16 cellular contexts compared by ENCODE assay signal in the genomic region with DNA sequence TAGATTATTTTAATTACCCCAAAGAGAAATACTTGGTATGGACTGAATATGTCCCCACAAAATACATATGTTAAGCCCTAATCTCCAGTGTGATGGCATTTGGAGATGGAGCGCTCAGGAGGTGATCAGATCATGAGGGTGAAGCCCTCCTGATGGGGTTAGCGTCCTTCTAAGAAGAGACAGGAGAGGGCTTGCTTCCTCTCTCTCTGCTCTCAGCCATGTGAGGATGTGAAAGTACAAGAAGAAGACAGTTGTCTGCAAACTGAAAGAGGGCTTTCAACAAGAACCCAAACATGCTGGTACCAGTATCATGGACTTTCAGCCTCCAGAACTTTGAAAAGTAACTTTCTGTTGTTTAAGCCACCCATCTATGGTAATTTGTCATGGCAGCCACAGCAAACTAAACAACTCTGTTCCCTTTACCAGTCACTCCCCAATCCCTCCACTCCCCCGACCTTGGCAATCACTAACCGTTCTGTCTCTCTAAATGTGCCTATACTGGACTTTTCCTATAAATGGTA. TPM values are rescaled to one million over a fixed set of nuclear protein-coding genes. Genes with fewer than 3 reads are reported as not detected.
DNase-seq lines count a peak whose midpoint lies in the region; ATAC-seq and TF ChIP-seq lines count a peak whose summit lies in the region.
"Had no signal": no experiment of that assay in that cellular context is flagged by ENCODE, and none has a peak within 500 bp of the region (broad histone marks: within the 10 kb centered on the region; RNA-seq: fewer than 3 reads in every experiment).

No MANE protein-coding gene starts in this region.

- CTCF ChIA-PET in PC-9 (lab: Charles Lee), result no interaction called here

- in situ Hi-C loops in HAP-1 (cut with MboI; ENCODE audit: low sequenced_read_pairs), result no loop called here

- intact Hi-C loops in PC-9 (cut with micrococcal nuclease; ENCODE audit: unreplicated experiment), result no loop called here

- BruUV-seq in PC-9 (replicated peaks; lab: Mats Ljungman, UMichigan), result no TSS peak

- ATAC-seq in GM18909 (IDR thresholded peaks at IDR 0.05; ENCODE audit: poor library complexity, unreplicated experiment), result peak; percentile 48
- ATAC-seq in GM21717 (IDR thresholded peaks at IDR 0.05; ENCODE audit: unreplicated experiment), result peak; percentile 36
- ATAC-seq in HG03521 (IDR thresholded peaks at IDR 0.05; ENCODE audit: unreplicated experiment), result peak; percentile 44
- ATAC-seq in stimulated activated memory B cell treated with anti-CD40 and anti-IgM and Interleukin-4, amounts not matched to agents 10 μg/mL and 1 μg/mL and 100 μg/mL, for 72 hours, result peak; percentile 62
- ATAC-seq in stimulated activated naive CD8-positive, alpha-beta T cell treated with anti-CD3 and anti-CD28 coated beads, Interleukin-15, Interleukin-2, amounts not matched to agents 100 U/mL and 50 U/mL, for 24 hours, result no peak

- H3K27ac Mint-ChIP-seq in stimulated activated memory B cell treated with anti-CD40 and anti-IgM and Interleukin-4, amounts not matched to agents 10 μg/mL and 1 μg/mL and 100 μg/mL, for 72 hours, result peak overlapping the region; percentile 68

- DNase-seq in PC-9 (no peak), HAP-1 (ENCODE audit: low spot score in 2 of 2) (no peak), DMS 273 (lab: John Stamatoyannopoulos, UW; ENCODE audit: unreplicated experiment) (no peak)
- DNase-seq in stimulated activated naive CD8-positive, alpha-beta T cell treated with anti-CD3 and anti-CD28 coated beads, Interleukin-15, Interleukin-2, amounts not matched to agents 100 U/mL and 50 U/mL, for 24 hours, result no peak
- DNase-seq: activated CD8-positive, alpha-beta memory T cell treated with anti-CD3 and anti-CD28 coated beads for 24 hours; activated effector memory CD4-positive, alpha-beta T cell treated with anti-CD3 and anti-CD28 coated beads, Interleukin-2, amount 50 U/mL, for 16 hours; dermis blood vessel endothelial cell; mesenchymal stem cell; NCI-H345 had no signal

- H3K27ac ChIP-seq in PC-9, result no peak overlapping the region
- H3K27ac ChIP-seq: C4-2B, KMS-11 had no signal

- POLR2A ChIA-PET in PC-9 (lab: Charles Lee; ENCODE audit: unreplicated experiment), result no interaction called here

- H3K27me3 ChIP-seq in PC-9 (ENCODE audit: insufficient read depth, low read depth), result no peaks in the 10 kb centered on the region
- no peaks in the 10 kb centered on the region for H3K27me3 ChIP-seq in HAP-1 (ENCODE audit: low read depth)

- H3K79me2 ChIP-seq in PC-9 (ENCODE audit: low read depth), result no peaks in the 10 kb centered on the region

- H3K9me3 Mint-ChIP-seq in stimulated activated memory B cell treated with anti-CD40 and anti-IgM and Interleukin-4, amounts not matched to agents 10 μg/mL and 1 μg/mL and 100 μg/mL, for 72 hours, result no peaks in the 10 kb centered on the region
- H3K9me3 Mint-ChIP-seq: neural crest cell had no signal

- no peak overlapping the region for H3K4me3 ChIP-seq in PC-9
- H3K4me3 ChIP-seq in HAP-1, result no peak overlapping the region

- H3K36me3 Mint-ChIP-seq in stimulated activated memory B cell treated with anti-CD40 and anti-IgM and Interleukin-4, amounts not matched to agents 10 μg/mL and 1 μg/mL and 100 μg/mL, for 72 hours, result no peaks in the 10 kb centered on the region

- H3K4me3 Mint-ChIP-seq in stimulated activated memory B cell treated with anti-CD40 and anti-IgM and Interleukin-4, amounts not matched to agents 10 μg/mL and 1 μg/mL and 100 μg/mL, for 72 hours, result no peak overlapping the region
- H3K4me3 Mint-ChIP-seq: neural crest cell had no signal

- H3K4me1 Mint-ChIP-seq in stimulated activated memory B cell treated with anti-CD40 and anti-IgM and Interleukin-4, amounts not matched to agents 10 μg/mL and 1 μg/mL and 100 μg/mL, for 72 hours, result peaks cover 27% of the 10 kb centered on the region
- H3K4me1 Mint-ChIP-seq: neural crest cell had no signal

- no peaks in the 10 kb centered on the region for H4K20me1 ChIP-seq in PC-9 (ENCODE audit: insufficient read depth)

- H3K36me3 ChIP-seq in PC-9 (ENCODE audit: low read depth) (no peaks in the 10 kb centered on the region), HAP-1 (replicated peaks) (no peaks in the 10 kb centered on the region)

- no peak overlapping the region for H3K4me2 ChIP-seq in PC-9
- H3K4me2 ChIP-seq: KMS-11 had no signal

- no peaks in the 10 kb centered on the region for H3K9me2 ChIP-seq in PC-9 (ENCODE audit: insufficient read depth)

- peaks cover 7% of the 10 kb centered on the region for H3F3A ChIP-seq in PC-9 (ENCODE audit: insufficient read depth, low read depth)

- peaks cover 20% of the 10 kb centered on the region for H3K27me3 Mint-ChIP-seq in stimulated activated memory B cell treated with anti-CD40 and anti-IgM and Interleukin-4, amounts not matched to agents 10 μg/mL and 1 μg/mL and 100 μg/mL, for 72 hours

- TF ChIP-seq CTCF in PC-9 (conservative IDR thresholded peaks at IDR 0.05), result no peak

- no peak overlapping the region for H2AFZ ChIP-seq in PC-9

- peaks cover 12% of the 10 kb centered on the region for H3K4me1 ChIP-seq in PC-9 (replicated peaks; ENCODE audit: insufficient read depth)
- H3K4me1 ChIP-seq in HAP-1, result peaks cover under 1% of the 10 kb centered on the region; the same call in 1 of the 2 replicates

- H3K9me3 ChIP-seq in PC-9 (ENCODE audit: insufficient read depth, low read depth) (peaks cover 6% of the 10 kb centered on the region; the same call in 1 of the 2 replicates), HAP-1 (no peaks in the 10 kb centered on the region)

RNA-seq across cellular contexts. Expression of a gene that starts 47.4 kb away (rescaled TPM):
- total RNA-seq in PC-9 (2021), result 0.73 and 0.98 TPM in 2 replicates
